1 cellular context compared by ENCODE assay signal in genomic region chr6:30344868-30345671, GRCh38.
TF ChIP-seq lines count a peak whose summit lies in the region.

Gene RPP21 (plus strand): TSS chr6:30345156. CDS start chr6:30345172, 16 bp downstream.

TF ChIP-seq in HepG2, 621 proteins besides CTCF, POLR2A, EP300 and RAD21 (continued from another document and continues in another):
- TF ChIP-seq HOXA9 (CRISPR knock-in tag; IDR thresholded peaks at IDR 0.05; ENCODE audit: borderline replicate concordance) (0 out of 2 replicates have a peak, but pooled peaks have one; percentile 83), HNRNPUL1 (IDR thresholded peaks at IDR 0.05; ENCODE audit: low read depth, low read length) (no peak), ZNF10 (CRISPR knock-in tag; IDR thresholded peaks at IDR 0.05; ENCODE audit: borderline replicate concordance, low read depth) (no peak), TEF (CRISPR knock-in tag; IDR thresholded peaks at IDR 0.05) (peak; percentile 44; the same call in 1 of the 2 replicates), ZSCAN30 (CRISPR knock-in tag; IDR thresholded peaks at IDR 0.05) (peak; percentile 65; the same call in 1 of the 2 replicates), PCBP1 (IDR thresholded peaks at IDR 0.05; ENCODE audit: borderline replicate concordance, low read depth, low read length) (0 out of 2 replicates have a peak, but pooled peaks have one; percentile 46), ZNF180 (CRISPR knock-in tag; IDR thresholded peaks at IDR 0.05; ENCODE audit: borderline replicate concordance, low read depth) (peak; percentile 91), SOX6 (IDR thresholded peaks at IDR 0.05) (no peak), SOX6 (CRISPR knock-in tag; IDR thresholded peaks at IDR 0.05) (peak; percentile 70), BRF2 (CRISPR knock-in tag; IDR thresholded peaks at IDR 0.05) (no peak), ZC3H13 (CRISPR knock-in tag; IDR thresholded peaks at IDR 0.05) (peak; percentile 33; the same call in 1 of the 2 replicates), SRSF4 (IDR thresholded peaks at IDR 0.05; ENCODE audit: low read depth, low read length, poor library complexity, severe bottlenecking) (no peak), ZNF335 (CRISPR knock-in tag; IDR thresholded peaks at IDR 0.05) (peak; percentile 92), GMEB1 (CRISPR knock-in tag; IDR thresholded peaks at IDR 0.05; ENCODE audit: borderline replicate concordance) (peak; percentile 98), NCOA1 (CRISPR knock-in tag; IDR thresholded peaks at IDR 0.05) (peak; percentile 63; the same call in 1 of the 2 replicates), KDM2A (CRISPR knock-in tag; IDR thresholded peaks at IDR 0.05; ENCODE audit: borderline replicate concordance, low read depth) (peak; percentile 99), HNRNPK (IDR thresholded peaks at IDR 0.05; ENCODE audit: low read depth, low read length, poor library complexity, severe bottlenecking) (peak; percentile 42), USF2 (IDR thresholded peaks at IDR 0.05; ENCODE audit: low read depth, low read length) (no peak), USF2 (CRISPR knock-in tag; IDR thresholded peaks at IDR 0.05; ENCODE audit: borderline replicate concordance) (no peak; the same call in 1 of the 2 replicates), AFF4 (CRISPR knock-in tag; IDR thresholded peaks at IDR 0.05) (peak; percentile 55; the same call in 1 of the 2 replicates), ARHGAP35 (CRISPR knock-in tag; IDR thresholded peaks at IDR 0.05; ENCODE audit: borderline replicate concordance) (peak; percentile 84; the same call in 1 of the 2 replicates), ZNF101 (CRISPR knock-in tag; IDR thresholded peaks at IDR 0.05; ENCODE audit: borderline replicate concordance, low read depth) (no peak), TBX2 (CRISPR knock-in tag; IDR thresholded peaks at IDR 0.05; ENCODE audit: borderline replicate concordance) (peak; percentile 89), ZNF512 (CRISPR knock-in tag; IDR thresholded peaks at IDR 0.05) (0 out of 2 replicates have a peak, but pooled peaks have one; percentile 44), KDM4B (CRISPR knock-in tag; IDR thresholded peaks at IDR 0.05) (peak; percentile 74; the same call in 1 of the 2 replicates), ZNF597 (CRISPR knock-in tag; IDR thresholded peaks at IDR 0.05) (no peak), HIC2 (CRISPR knock-in tag; IDR thresholded peaks at IDR 0.05; ENCODE audit: low read depth) (peak; percentile 63; the same call in 1 of the 2 replicates), MATR3 (CRISPR knock-in tag; IDR thresholded peaks at IDR 0.05) (no peak), BORCS8-MEF2B (CRISPR knock-in tag; IDR thresholded peaks at IDR 0.05) (peak; percentile 80; the same call in 1 of the 2 replicates), ZNF263 (CRISPR knock-in tag; IDR thresholded peaks at IDR 0.05) (peak; percentile 94), ZNF142 (CRISPR knock-in tag; IDR thresholded peaks at IDR 0.05) (peak; percentile 90), SRY (CRISPR knock-in tag; IDR thresholded peaks at IDR 0.05) (peak; percentile 94), E2F1 (CRISPR knock-in tag; IDR thresholded peaks at IDR 0.05) (peak; percentile 90)
